In genomic region chr11:1763336-1763795, GRCh38 we compare ENCODE assay signal across 9 cellular contexts. TPM values are rescaled to one million over a fixed set of nuclear protein-coding genes. Genes with fewer than 3 reads are reported as not detected.
DNase-seq lines count a peak whose midpoint lies in the region; ATAC-seq and TF ChIP-seq lines count a peak whose summit lies in the region.
"Had no signal": no experiment of that assay in that cellular context is flagged by ENCODE, and none has a peak within 500 bp of the region (broad histone marks: within the 10 kb centered on the region; RNA-seq: fewer than 3 reads in every experiment).

No MANE protein-coding gene starts in this region.

- no peaks in the 10 kb centered on the region for H3K36me3 ChIP-seq in mammary epithelial cell (ENCODE audit: insufficient read depth, low read length)
- no peaks in the 10 kb centered on the region for H3K36me3 ChIP-seq in mucosa of descending colon (ENCODE audit: low read depth)

- H3K36me3 Mint-ChIP-seq in activated T-cell treated with anti-CD3 and anti-CD28 coated beads, Interleukin-2, amount 50 U/mL, for 4 hours (ENCODE audit: insufficient read depth) = no peaks in the 10 kb centered on the region

- in situ Hi-C loops in mammary epithelial cell (cut with MboI; ENCODE audit: low sequenced_read_pairs in 2 of 2) = no loop called here

- no peak for DNase-seq in activated T-cell treated with anti-CD3 and anti-CD28 coated beads, Interleukin-2, amount 50 U/mL, for 4 hours
- no peak for DNase-seq in activated T-cell treated with anti-CD3 and anti-CD28 coated beads, Interleukin-2, amount 50 U/mL, for 48 hours
- DNase-seq in mammary epithelial cell (no peak), mucosa of descending colon (peak in 2 of 3 donors; percentile 69 to 74), A172 (ENCODE audit: low spot score) (no peak), DMS153 (lab: John Stamatoyannopoulos, UW) (no peak), iPS-NIHi11 (ENCODE audit: low spot score) (no peak)

- peak; percentile 27 to 34 for ATAC-seq in activated T-cell treated with anti-CD3 and anti-CD28 coated beads, Interleukin-2, amount 50 U/mL, for 4 hours
- ATAC-seq in HG03565 (IDR thresholded peaks at IDR 0.05; ENCODE audit: unreplicated experiment) (peak; percentile 18), mucosa of descending colon (peak; percentile 48)

- no TSS peak for BruUV-seq in mammary epithelial cell (replicated peaks; lab: Mats Ljungman, UMichigan)

- H3K9ac ChIP-seq in mammary epithelial cell (ENCODE audit: insufficient read depth, low read length) = peak overlapping the region; percentile 56

- peak overlapping the region; percentile 81 for H2AFZ ChIP-seq in mammary epithelial cell (ENCODE audit: low read depth, low read length)

- H3K79me2 ChIP-seq in mammary epithelial cell (ENCODE audit: insufficient read depth, low read length) = peaks cover 54% of the 10 kb centered on the region

- H3K27me3 ChIP-seq in mammary epithelial cell (ENCODE audit: insufficient read depth, low read length) = no peaks in the 10 kb centered on the region

- H3K9me3 ChIP-seq in mammary epithelial cell (replicated peaks; ENCODE audit: insufficient read depth, low read length) (no peaks in the 10 kb centered on the region), mucosa of descending colon (no peaks in the 10 kb centered on the region)

- H3K4me1 Mint-ChIP-seq in activated T-cell treated with anti-CD3 and anti-CD28 coated beads, Interleukin-2, amount 50 U/mL, for 4 hours (ENCODE audit: low read depth) = peaks cover 37% of the 10 kb centered on the region

- peak overlapping the region; percentile 58 to 93 (median 83) for H3K4me3 ChIP-seq in mammary epithelial cell (replicated peaks in 1 of 3; ENCODE audit: insufficient read depth in 1 of 3, low read depth in 2 of 3, low read length in 3 of 3)
- peak overlapping the region; percentile 97 for H3K4me3 ChIP-seq in mucosa of descending colon

- intact Hi-C loops in mammary epithelial cell (cut with micrococcal nuclease) = loop anchor here (1.0 to 5.0 kb wide), 2 partner anchors 67 to 394 kb away; no protein-coding TSS in a partner anchor
- intact Hi-C loops in mucosa of descending colon (cut with DNase I, micrococcal nuclease) = loop anchor here in 1 of 2 donors (5.0 kb wide), 1 partner anchor 69 kb away; the partner anchor contains the start of gene SYT8

- no peaks in the 10 kb centered on the region for H3K9me3 Mint-ChIP-seq in activated T-cell treated with anti-CD3 and anti-CD28 coated beads, Interleukin-2, amount 50 U/mL, for 4 hours

- CTCF ChIA-PET in mammary epithelial cell (lab: Charles Lee; ENCODE audit: low non-redundant PET) = interaction anchor here (0.5 kb wide), 1 partner anchor 70 kb away, joined by 13 read pairs; no protein-coding TSS in a partner anchor

- dilution Hi-C loops in mammary epithelial cell (cut with HindIII; ENCODE audit: low sequenced_read_pairs) = no loop called here

- peak overlapping the region; percentile 76 for H3K4me3 Mint-ChIP-seq in activated T-cell treated with anti-CD3 and anti-CD28 coated beads, Interleukin-2, amount 50 U/mL, for 4 hours

- H3K4me2 ChIP-seq in mammary epithelial cell (ENCODE audit: insufficient read depth, low read depth, low read length) = peak overlapping the region; percentile 90

- H4K20me1 ChIP-seq in mammary epithelial cell (ENCODE audit: insufficient read depth, low read length) = no peaks in the 10 kb centered on the region

- TF ChIP-seq CTCF in mammary epithelial cell (conservative IDR thresholded peaks at IDR 0.05 in 1 of 2, IDR thresholded peaks at IDR 0.05 in 1 of 2; ENCODE audit: extremely low read depth in 1 of 2, insufficient read depth in 1 of 2, low read depth in 1 of 2, low read length in 2 of 2) (no peak), mucosa of descending colon (IDR thresholded peaks at IDR 0.05) (no peak)

- no peaks in the 10 kb centered on the region for H3K27me3 Mint-ChIP-seq in activated T-cell treated with anti-CD3 and anti-CD28 coated beads, Interleukin-2, amount 50 U/mL, for 4 hours (ENCODE audit: low read depth)

- 0% methylated on average over 12 of the region's 32 CpGs for WGBS in mammary epithelial cell (ENCODE audit: low coverage, missing lambda C conversion rate)

- H3K27ac ChIP-seq in mammary epithelial cell (ENCODE audit: insufficient read depth, low read depth, low read length) = peak overlapping the region; percentile 25

- H3K4me1 ChIP-seq in mammary epithelial cell (ENCODE audit: insufficient read depth, low read length) = peaks cover 41% of the 10 kb centered on the region
- H3K4me1 ChIP-seq in mucosa of descending colon (ENCODE audit: low read depth) = peaks cover 31% of the 10 kb centered on the region

RNA-seq across cellular contexts. Expression of gene CTSD, which starts 0.4 kb away (rescaled TPM):
- total RNA-seq in activated T-cell treated with anti-CD3 and anti-CD28 coated beads, Interleukin-2, amount 50 U/mL, for 4 hours = 100 to 1,000 TPM in 1 of 3 donors, 10 to 100 TPM in 2; 74.9 to 101 (median 83.7) TPM
- 100 to 1,000 TPM; 550 to 659 TPM for total RNA-seq in mammary epithelial cell
- 569 TPM for polyA plus RNA-seq in mammary epithelial cell
- polyA minus RNA-seq in mammary epithelial cell = 834 TPM
- 1,000 to 10,000 TPM in 2 of 3 donors, 100 to 1,000 TPM in 1; 631 to 1,107 (median 1,007) TPM for total RNA-seq in mucosa of descending colon
- 875 and 888 TPM in 2 replicates for total RNA-seq in A172 (2014; rRNA removed; shearing (Covaris generic))

RNA-seq across cellular contexts. Expression of gene IFITM10, which starts 13.0 kb away (rescaled TPM):
- under 1 TPM; 0.33 to 0.53 (median 0.33) TPM for total RNA-seq in activated T-cell treated with anti-CD3 and anti-CD28 coated beads, Interleukin-2, amount 50 U/mL, for 4 hours
- total RNA-seq in mammary epithelial cell (10 to 100 TPM; 10.2 to 32.3 TPM), mucosa of descending colon (1 to 10 TPM in 2 of 3 donors, under 1 TPM in 1; 0.46 to 2.8 (median 1.9) TPM)
- polyA plus RNA-seq in mammary epithelial cell = 8.2 TPM
- polyA minus RNA-seq in mammary epithelial cell = 5.4 TPM
- 2.9 and 3.0 TPM in 2 replicates for total RNA-seq in A172 (2014; rRNA removed; shearing (Covaris generic))
- total RNA-seq: glomerular endothelial cell had no signal

Comparison
In these comparisons a context has a peak if more than half of its experiments do, and no peak if none do; other contexts are left out.
1. DNase-seq: peak in mucosa of descending colon (2 of 3); none in activated T-cell treated with anti-CD3 and anti-CD28 coated beads, Interleukin-2, amount 50 U/mL, for 4 hours (single experiment), activated T-cell treated with anti-CD3 and anti-CD28 coated beads, Interleukin-2, amount 50 U/mL, for 48 hours (0 of 2), mammary epithelial cell (single experiment), A172 (single experiment), DMS153 (single experiment) and iPS-NIHi11 (single experiment).
2. Peak in every context shown above with its lines, with median percentiles within 50 percentile points of each other: ATAC-seq.